ENCODE assay signal across 10 cellular contexts in genomic region chr5:169299651-169300467, GRCh38. TPM values are rescaled to one million over a fixed set of nuclear protein-coding genes. Genes with fewer than 3 reads are reported as not detected.
DNase-seq lines count a peak whose midpoint lies in the region; ATAC-seq and TF ChIP-seq lines count a peak whose summit lies in the region.
"Had no signal": no experiment of that assay in that cellular context is flagged by ENCODE, and none has a peak within 500 bp of the region (broad histone marks: within the 10 kb centered on the region; RNA-seq: fewer than 3 reads in every experiment).

No MANE protein-coding gene starts in this region.

- TF ChIP-seq POLR2A in thyroid gland (IDR thresholded peaks at IDR 0.05): peak in 1 of 2 donors; percentile 29

- H3K36me3 ChIP-seq in HUES64 (ENCODE audit: insufficient read depth, low read length) (no peaks in the 10 kb centered on the region), endodermal cell (ENCODE audit: control insufficient read depth, insufficient read depth, low read length) (no peaks in the 10 kb centered on the region), lung (ENCODE audit: control insufficient read depth in 2 of 2, insufficient read depth in 2 of 2, low read length in 2 of 2) (no peaks in the 10 kb centered on the region), thyroid gland (no peaks in the 10 kb centered on the region), Karpas-422 (ENCODE audit: insufficient read depth, low read length) (no peaks in the 10 kb centered on the region)

- no peak overlapping the region for H3K27ac ChIP-seq in HUES64 (ENCODE audit: low read depth, low read length)
- no peak overlapping the region for H3K27ac ChIP-seq in endodermal cell (ENCODE audit: low read depth, low read length)
- H3K27ac ChIP-seq in lung (ENCODE audit: low read depth in 1 of 2, low read length in 1 of 2): peak overlapping the region in 1 of 2 donors; percentile 60
- H3K27ac ChIP-seq in thyroid gland: peak overlapping the region; percentile 63 to 82 (median 80)
- H3K27ac ChIP-seq in Karpas-422 (ENCODE audit: low read length): no peak overlapping the region

- H3K9me3 Mint-ChIP-seq in endodermal cell: no peaks in the 10 kb centered on the region
- H3K9me3 Mint-ChIP-seq: activated naive CD8-positive, alpha-beta T cell treated with anti-CD3 and anti-CD28 coated beads, Interleukin-2, amount 10 ng/mL, durations not matched to agents 7 days and 5 days had no signal

- no peaks in the 10 kb centered on the region for H3K9me3 ChIP-seq in HUES64 (ENCODE audit: insufficient read depth, low read depth, low read length)
- H3K9me3 ChIP-seq in endodermal cell (ENCODE audit: control insufficient read depth, low read length): no peaks in the 10 kb centered on the region
- peaks cover 0 to 2% of the 10 kb centered on the region in 2 donors for H3K9me3 ChIP-seq in lung (ENCODE audit: control insufficient read depth in 2 of 2, insufficient read depth in 1 of 2, low read length in 1 of 2)
- no peaks in the 10 kb centered on the region for H3K9me3 ChIP-seq in thyroid gland
- H3K9me3 ChIP-seq in Karpas-422 (ENCODE audit: low read length): no peaks in the 10 kb centered on the region

- H3K4me1 Mint-ChIP-seq in endodermal cell: peaks cover 15% of the 10 kb centered on the region

- H3K4me2 ChIP-seq in Karpas-422 (ENCODE audit: low read depth, low read length, poor library complexity, severe bottlenecking): no peak overlapping the region

- WGBS in HUES64: 48% methylated on average over 35 of the region's 35 CpGs
- 61 to 66% methylated on average over 29 to 35 of the region's 35 CpGs for WGBS in endodermal cell (ENCODE audit: insufficient coverage in 1 of 2, insufficient read length in 1 of 2), 2 experiments
- 11 to 13% methylated on average over 35 of the region's 35 CpGs for WGBS in lung, 2 donors
- 6 to 7% methylated on average over 31 to 35 of the region's 35 CpGs for WGBS in thyroid gland, 2 donors

- intact Hi-C loops in thyroid gland (cut with DNase I): loop anchor here (10.0 kb wide), 4 partner anchors 135 to 625 kb away; no protein-coding TSS in a partner anchor

- H3K4me3 Mint-ChIP-seq in endodermal cell: peak overlapping the region; percentile 60
- H3K4me3 Mint-ChIP-seq: activated naive CD8-positive, alpha-beta T cell treated with anti-CD3 and anti-CD28 coated beads, Interleukin-2, amount 10 ng/mL, durations not matched to agents 7 days and 5 days had no signal

- H3K79me2 ChIP-seq in Karpas-422 (ENCODE audit: low read length): no peaks in the 10 kb centered on the region

- no peaks in the 10 kb centered on the region for H4K20me1 ChIP-seq in Karpas-422 (ENCODE audit: insufficient read depth, low read depth, low read length)

- H3K9ac ChIP-seq in HUES64 (ENCODE audit: low read depth, low read length): no peak overlapping the region; the same call in 1 of the 2 replicates
- H3K9ac ChIP-seq in endodermal cell (ENCODE audit: extremely low read depth, low read length, poor library complexity, severe bottlenecking): no peak overlapping the region
- H3K9ac ChIP-seq in Karpas-422 (ENCODE audit: low read length): no peak overlapping the region

- peaks cover 73% of the 10 kb centered on the region for H3K27me3 Mint-ChIP-seq in endodermal cell (ENCODE audit: insufficient read depth)

- TF ChIP-seq CTCF in endodermal cell (conservative IDR thresholded peaks at IDR 0.05) (no peak), lung (IDR thresholded peaks at IDR 0.05; ENCODE audit: control extremely low read depth, extremely low read depth) (no peak), thyroid gland (IDR thresholded peaks at IDR 0.05) (no peak)

- no peaks in the 10 kb centered on the region for H3K36me3 Mint-ChIP-seq in endodermal cell (ENCODE audit: low read depth)
- H3K36me3 Mint-ChIP-seq: activated naive CD8-positive, alpha-beta T cell treated with anti-CD3 and anti-CD28 coated beads, Interleukin-2, amount 10 ng/mL, durations not matched to agents 7 days and 5 days had no signal

- no peak overlapping the region for H3K27ac Mint-ChIP-seq in endodermal cell
- H3K27ac Mint-ChIP-seq: activated naive CD8-positive, alpha-beta T cell treated with anti-CD3 and anti-CD28 coated beads, Interleukin-2, amount 10 ng/mL, durations not matched to agents 7 days and 5 days had no signal

- no peak overlapping the region for H2AFZ ChIP-seq in Karpas-422 (ENCODE audit: low read length)

- H3K4me1 ChIP-seq in HUES64 (ENCODE audit: insufficient read depth, low read length): peaks cover 5% of the 10 kb centered on the region; the same call in 1 of the 2 replicates
- H3K4me1 ChIP-seq in endodermal cell (ENCODE audit: control insufficient read depth, insufficient read depth, low read length): no peaks in the 10 kb centered on the region
- H3K4me1 ChIP-seq in lung (ENCODE audit: control insufficient read depth in 2 of 2, insufficient read depth in 2 of 2, low read length in 2 of 2): peaks cover 0 to 7% of the 10 kb centered on the region in 2 donors
- H3K4me1 ChIP-seq in thyroid gland: peaks cover 0 to 8% of the 10 kb centered on the region in 2 donors
- H3K4me1 ChIP-seq in Karpas-422 (ENCODE audit: low read length): no peaks in the 10 kb centered on the region

- H3K27me3 ChIP-seq in HUES64 (ENCODE audit: insufficient read depth, low read length) (peaks cover 55% of the 10 kb centered on the region), endodermal cell (ENCODE audit: control insufficient read depth, insufficient read depth, low read length, poor library complexity, severe bottlenecking) (peaks cover 74% of the 10 kb centered on the region), lung (ENCODE audit: control insufficient read depth, insufficient read depth) (peaks cover 18% of the 10 kb centered on the region), thyroid gland (no peaks in the 10 kb centered on the region), Karpas-422 (ENCODE audit: low read length) (no peaks in the 10 kb centered on the region)

- DNase-seq in endodermal cell: peak; percentile 70
- peak; percentile 28 for DNase-seq in lung (ENCODE audit: low spot score)
- DNase-seq in thyroid gland: peak; percentile 50 to 54
- no peak for DNase-seq in AML-193 (lab: John Stamatoyannopoulos, UW)
- DNase-seq in SIG-M5 treated with dmso at 0.1 percent for 504 hours (lab: John Stamatoyannopoulos, UW; ENCODE audit: unreplicated experiment): no peak
- DNase-seq in Karpas-422: no peak
- DNase-seq: activated naive CD8-positive, alpha-beta T cell treated with anti-CD3 and anti-CD28 coated beads, Interleukin-2, amount 10 ng/mL, durations not matched to agents 7 days and 5 days; midbrain had no signal

- no peak for ATAC-seq in lung (ENCODE audit: insufficient read depth, low FRiP score)
- ATAC-seq in GM21515 (IDR thresholded peaks at IDR 0.05; ENCODE audit: unreplicated experiment): no peak

- no peaks in the 10 kb centered on the region for H3K9me2 ChIP-seq in Karpas-422 (replicated peaks; ENCODE audit: insufficient read depth, low read length)

- H3K4me3 ChIP-seq in HUES64 (ENCODE audit: low read length) (peak overlapping the region; percentile 63), endodermal cell (ENCODE audit: low read length) (peak overlapping the region; percentile 60), lung (peak overlapping the region; percentile 44), thyroid gland (replicated peaks in 1 of 3) (peak overlapping the region; percentile 50 to 71 (median 64)), Karpas-422 (ENCODE audit: low read length) (no peak overlapping the region)

RNA-seq across cellular contexts. Expression of gene SLIT3, which starts 1.1 kb away (rescaled TPM):
- 1.3 TPM for polyA plus RNA-seq in HUES64 (2013, experiment 1 of 2)
- polyA plus RNA-seq in HUES64 (2013, experiment 2 of 2): 2.2 TPM
- total RNA-seq in endodermal cell: 1 to 10 TPM; 2.5 to 3.4 TPM
- polyA plus RNA-seq in endodermal cell (2013, experiment 1 of 2): 12.4 TPM
- 14.2 TPM for polyA plus RNA-seq in endodermal cell (2013, experiment 2 of 2)
- 10 to 100 TPM; 33.0 to 48.5 TPM for total RNA-seq in lung
- 1 to 10 TPM; 4.6 to 6.5 TPM for polyA plus RNA-seq in lung
- total RNA-seq in thyroid gland: 10 to 100 TPM; 28.4 to 77.2 (median 63.8) TPM
- total RNA-seq in Karpas-422 (2014; rRNA removed; shearing (Covaris generic); ENCODE audit: low replicate concordance): not detected in 2 replicates
- total RNA-seq: activated naive CD8-positive, alpha-beta T cell treated with anti-CD3 and anti-CD28 coated beads, Interleukin-2, amount 10 ng/mL, durations not matched to agents 7 days and 5 days had no signal

Comparison
In these comparisons a context has a peak if more than half of its experiments do, and no peak if none do; other contexts are left out.
1. H3K27ac ChIP-seq: peak in thyroid gland (3 of 3); none in HUES64 (single experiment), endodermal cell (single experiment) and Karpas-422 (single experiment).
2. DNase-seq: peak in endodermal cell (single experiment), lung (single experiment) and thyroid gland (2 of 2); none in AML-193 (0 of 2), SIG-M5 treated with dmso at 0.1 percent for 504 hours (single experiment) and Karpas-422 (single experiment).
3. RNA of gene SLIT3, which starts 1.1 kb away (total RNA-seq): 28.4 to 77.2 TPM in thyroid gland and 33.0 to 48.5 TPM in lung; 2.5 to 3.4 TPM in endodermal cell and not detected in Karpas-422; every median in the first group is over 4 times any median in the second.